16 cellular contexts compared by ENCODE assay signal in genomic region chr1:47157957-47158356, GRCh38. TPM values are rescaled to one million over a fixed set of nuclear protein-coding genes. Genes with fewer than 3 reads are reported as not detected.
"Had no signal": no experiment of that assay in that cellular context is flagged by ENCODE, and none has a peak within 500 bp of the region (broad histone marks: within the 10 kb centered on the region; RNA-seq: fewer than 3 reads in every experiment).

No MANE protein-coding gene starts in this region.

RNA-seq across cellular contexts. Expression of gene CYP4A22, which starts 20.7 kb away (rescaled TPM):
- total RNA-seq: kidney epithelial cell; left cardiac atrium; left colon; left lung; left ventricle myocardium inferior; left ventricle myocardium superior; lower lobe of right lung; lung microvascular endothelial cell; mammary epithelial cell; mesothelial cell of epicardium; mononuclear cell; mucosa of descending colon; myocyte; naive thymus-derived CD4-positive, alpha-beta T cell had no signal
- polyA plus RNA-seq: immature natural killer cell; keratinocyte; mammary epithelial cell; naive thymus-derived CD4-positive, alpha-beta T cell had no signal

RNA-seq across cellular contexts. Expression of gene PDZK1IP1, which starts 31.9 kb away (rescaled TPM):
- total RNA-seq: left ventricle myocardium inferior; left ventricle myocardium superior; lung microvascular endothelial cell; mesothelial cell of epicardium; myocyte; naive thymus-derived CD4-positive, alpha-beta T cell had no signal
- polyA plus RNA-seq: naive thymus-derived CD4-positive, alpha-beta T cell had no signal
